In genomic region chr1:192805832-192806323, GRCh38 we compare ENCODE assay signal across 9 cellular contexts. TPM values are rescaled to one million over a fixed set of nuclear protein-coding genes. Genes with fewer than 3 reads are reported as not detected.
DNase-seq lines count a peak whose midpoint lies in the region; ATAC-seq and TF ChIP-seq lines count a peak whose summit lies in the region.
"Had no signal": no experiment of that assay in that cellular context is flagged by ENCODE, and none has a peak within 500 bp of the region (broad histone marks: within the 10 kb centered on the region; RNA-seq: fewer than 3 reads in every experiment).

No MANE protein-coding gene starts in this region.

- H3K27ac Mint-ChIP-seq in osteocyte (ENCODE audit: unreplicated experiment), result no peak overlapping the region

- peaks cover 37% of the 10 kb centered on the region for H3K4me1 Mint-ChIP-seq in osteocyte (ENCODE audit: unreplicated experiment)

- H3K36me3 Mint-ChIP-seq in osteocyte (ENCODE audit: unreplicated experiment), result no peaks in the 10 kb centered on the region

- no peak overlapping the region for H3K4me3 Mint-ChIP-seq in osteocyte (ENCODE audit: unreplicated experiment)

- no peaks in the 10 kb centered on the region for H3K9me3 Mint-ChIP-seq in osteocyte (ENCODE audit: unreplicated experiment)
- H3K9me3 Mint-ChIP-seq: T-cell had no signal

- DNase-seq in AG04449 (ENCODE audit: low read depth, low spot score) (peak; percentile 61), ELR (ENCODE audit: low read depth) (peak; percentile 94), H4 (ENCODE audit: low spot score) (peak; percentile 92), LHCN-M2 (ENCODE audit: low read depth) (peak; percentile 94), erythroblast (lab: John Stamatoyannopoulos, UW) (peak; percentile 65), osteocyte (ENCODE audit: extremely low spot score, unreplicated experiment) (no peak)
- no peak for DNase-seq in activated CD8-positive, alpha-beta memory T cell treated with anti-CD3 and anti-CD28 coated beads, Interleukin-2, amount 50 U/mL, for 4 hours

- TF ChIP-seq CTCF in AG04449 (IDR thresholded peaks at IDR 0.05; ENCODE audit: insufficient read depth, low read length, missing control alignments) (peak; percentile 58), osteocyte (IDR thresholded peaks at IDR 0.05) (peak; percentile 72)

- no peak overlapping the region for H3K4me3 ChIP-seq in AG04449 (ENCODE audit: low read depth, low read length)

- no peak for TF ChIP-seq POLR2A in erythroblast (IDR thresholded peaks at IDR 0.05; ENCODE audit: low read length)

- no peak for ATAC-seq in SK-N-SH treated with all-trans-retinoic acid at 6 μM for 48 hours

- H3K27me3 Mint-ChIP-seq in osteocyte (ENCODE audit: unreplicated experiment), result no peaks in the 10 kb centered on the region
- H3K27me3 Mint-ChIP-seq: T-cell had no signal

- CTCF ChIA-PET in AG04449 (lab: Yijun Ruan, JAX), result interaction anchor here (1.1 to 13.1 kb wide), 20 partner anchors 9 to 344 kb away, joined by 3 to 231 read pairs (median 6); partner anchors contain the start of genes GLRX2, RO60 and UCHL5

- POLR2A ChIA-PET in AG04449 (lab: Yijun Ruan, JAX), result no interaction called here

TF ChIP-seq in SK-N-SH treated with all-trans-retinoic acid at 6 μM for 48 hours, 23 proteins besides CTCF, POLR2A, EP300 and RAD21:
- no peak; the same call in 1 of the 2 replicates for TF ChIP-seq ZC3H10 (CRISPR knock-in tag; IDR thresholded peaks at IDR 0.05)
- no peak for TF ChIP-seq ZFP30 (CRISPR knock-in tag; IDR thresholded peaks at IDR 0.05)
- TF ChIP-seq PPARA (CRISPR knock-in tag; IDR thresholded peaks at IDR 0.05; ENCODE audit: borderline replicate concordance), result no peak
- peak; percentile 69 for TF ChIP-seq TOX (CRISPR knock-in tag; IDR thresholded peaks at IDR 0.05; ENCODE audit: borderline replicate concordance)
- no peak for TF ChIP-seq SNAI2 (CRISPR knock-in tag; IDR thresholded peaks at IDR 0.05)
- no peak for TF ChIP-seq TSHZ2 (CRISPR knock-in tag; IDR thresholded peaks at IDR 0.05)
- TF ChIP-seq ZFP3 (CRISPR knock-in tag; IDR thresholded peaks at IDR 0.05), result no peak
- TF ChIP-seq ZNF70 (CRISPR knock-in tag; IDR thresholded peaks at IDR 0.05), result no peak

RNA-seq across cellular contexts. Expression of gene RGS2, which starts 3.0 kb away (rescaled TPM):
- total RNA-seq in H4 (2014; rRNA removed; shearing (Covaris generic)), result 42.7 and 44.5 TPM in 2 replicates
- total RNA-seq in LHCN-M2 (2014; rRNA removed) (21.1 and 21.2 TPM in 2 replicates), osteocyte (6.0 and 7.6 TPM in 2 replicates)
- 3.2 TPM for polyA plus RNA-seq in LHCN-M2 (2012)

Comparison
In these comparisons a context has a peak if more than half of its experiments do, and no peak if none do; other contexts are left out.
1. DNase-seq: peak in AG04449 (single experiment), ELR (single experiment), H4 (single experiment), LHCN-M2 (single experiment) and erythroblast (2 of 2); none in osteocyte (single experiment) and activated CD8-positive, alpha-beta memory T cell treated with anti-CD3 and anti-CD28 coated beads, Interleukin-2, amount 50 U/mL, for 4 hours (single experiment).